In the genomic region with DNA sequence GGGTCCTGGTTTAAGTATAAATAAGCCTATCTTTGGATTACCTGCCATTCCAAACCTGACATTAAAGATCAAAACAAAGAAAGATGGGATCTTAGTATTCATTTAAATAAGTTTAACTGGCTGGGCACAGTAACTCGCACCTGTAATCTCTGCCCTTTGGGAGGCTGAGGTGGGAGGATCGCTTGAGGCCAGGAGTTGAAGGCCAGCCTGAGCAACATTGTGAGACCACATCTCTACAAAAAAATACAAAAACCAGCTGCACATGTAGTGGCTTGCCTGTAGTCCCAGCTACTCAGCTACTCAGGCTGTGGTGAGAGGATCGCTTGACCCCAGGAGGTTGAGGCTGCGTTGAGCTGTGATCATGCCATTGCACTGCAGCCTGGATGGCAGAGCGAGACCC, we compare ENCODE assay signal across 19 cellular contexts.
A peak's percentile ranks its signal among the peaks of the same experiment; 100 is the strongest.
DNase-seq lines count a peak whose midpoint lies in the region; ATAC-seq and TF ChIP-seq lines count a peak whose summit lies in the region.
"Had no signal": no experiment of that assay in that cellular context is flagged by ENCODE, and none has a peak within 500 bp of the region (broad histone marks: within the 10 kb centered on the region; RNA-seq: fewer than 3 reads in every experiment).

No MANE protein-coding gene starts in this region.

- no peak for TF ChIP-seq POLR2A in erythroblast (IDR thresholded peaks at IDR 0.05; ENCODE audit: low read length)

- peaks cover 8% of the 10 kb centered on the region for H3K36me3 ChIP-seq in ACC112 (ENCODE audit: insufficient read depth, low read length)
- no peaks in the 10 kb centered on the region for H3K36me3 ChIP-seq in GM23338 (ENCODE audit: insufficient read depth)
- H3K36me3 ChIP-seq: BE2C, HAP-1 had no signal

- no peaks in the 10 kb centered on the region for H3K9me3 Mint-ChIP-seq in GM23338
- H3K9me3 Mint-ChIP-seq in chondrocyte (ENCODE audit: low read depth) = no peaks in the 10 kb centered on the region
- H3K9me3 Mint-ChIP-seq in activated CD4-positive, alpha-beta memory T cell treated with anti-CD3 and anti-CD28 coated beads, Interleukin-2, amount 10 ng/mL, durations not matched to agents 7 days and 5 days = no peaks in the 10 kb centered on the region
- H3K9me3 Mint-ChIP-seq: CD14-positive monocyte; CD4-positive, alpha-beta T cell; CD8-positive, alpha-beta memory T cell; HFFc6 had no signal

- H3K27ac ChIP-seq in ACC112 (ENCODE audit: low read depth, low read length) (peak overlapping the region; percentile 78; the same call in 1 of the 2 replicates), GM23338 (ENCODE audit: low read depth) (no peak overlapping the region)
- H3K27ac ChIP-seq: BLaER1 treated with 17β-estradiol and CSF1 and Interleukin-3, amounts not matched to agents 10 nM and 100 nM had no signal

- H3K27me3 Mint-ChIP-seq in GM23338 (ENCODE audit: insufficient read depth, low read depth, poor library complexity) = peaks cover 7% of the 10 kb centered on the region
- no peaks in the 10 kb centered on the region for H3K27me3 Mint-ChIP-seq in chondrocyte (ENCODE audit: low read depth)
- H3K27me3 Mint-ChIP-seq in activated CD4-positive, alpha-beta memory T cell treated with anti-CD3 and anti-CD28 coated beads, Interleukin-2, amount 10 ng/mL, durations not matched to agents 7 days and 5 days = no peaks in the 10 kb centered on the region
- H3K27me3 Mint-ChIP-seq: CD4-positive, alpha-beta T cell; CD8-positive, alpha-beta memory T cell had no signal

- POLR2A ChIA-PET in activated CD4-positive, alpha-beta memory T cell treated with anti-CD3 and anti-CD28 coated beads, Interleukin-2, amount 10 ng/mL, durations not matched to agents 7 days and 5 days (lab: Charles Lee) = no interaction called here

- H2AFZ ChIP-seq in ACC112 (ENCODE audit: low read length, unreplicated experiment) (no peak overlapping the region), GM23338 (no peak overlapping the region)

- no peaks in the 10 kb centered on the region for H3K27me3 ChIP-seq in ACC112 (ENCODE audit: insufficient read depth, low read length)
- no peaks in the 10 kb centered on the region for H3K27me3 ChIP-seq in GM23338 (ENCODE audit: insufficient read depth)
- H3K27me3 ChIP-seq: BE2C; BLaER1 treated with 17β-estradiol and CSF1 and Interleukin-3, amounts not matched to agents 10 nM and 100 nM had no signal

- no peak for ATAC-seq in GM23338

- no peak overlapping the region for H3K4me3 Mint-ChIP-seq in GM23338
- no peak overlapping the region for H3K4me3 Mint-ChIP-seq in chondrocyte (ENCODE audit: unreplicated experiment)
- H3K4me3 Mint-ChIP-seq in activated CD4-positive, alpha-beta memory T cell treated with anti-CD3 and anti-CD28 coated beads, Interleukin-2, amount 10 ng/mL, durations not matched to agents 7 days and 5 days = no peak overlapping the region
- H3K4me3 Mint-ChIP-seq: CD14-positive monocyte; CD4-positive, alpha-beta T cell; CD8-positive, alpha-beta memory T cell; HFFc6 had no signal

- no peaks in the 10 kb centered on the region for H3K9me2 ChIP-seq in GM23338 (ENCODE audit: insufficient read depth)

- H3K4me1 Mint-ChIP-seq in GM23338 = peaks cover 61% of the 10 kb centered on the region
- H3K4me1 Mint-ChIP-seq in chondrocyte (ENCODE audit: low read depth) = peaks cover 93% of the 10 kb centered on the region
- H3K4me1 Mint-ChIP-seq in activated CD4-positive, alpha-beta memory T cell treated with anti-CD3 and anti-CD28 coated beads, Interleukin-2, amount 10 ng/mL, durations not matched to agents 7 days and 5 days = peaks cover 8% of the 10 kb centered on the region

- H3K79me2 ChIP-seq in ACC112 (ENCODE audit: control insufficient read depth, insufficient read depth, low read length, unreplicated experiment) = peaks cover 97% of the 10 kb centered on the region
- peaks cover 80% of the 10 kb centered on the region for H3K79me2 ChIP-seq in GM23338 (replicated peaks; ENCODE audit: insufficient read depth)

- no peak for TF ChIP-seq CTCF in GM23338 (conservative IDR thresholded peaks at IDR 0.05; ENCODE audit: low read depth in 2 of 2)
- TF ChIP-seq CTCF in chondrocyte (IDR thresholded peaks at IDR 0.05) = no peak

- 0 out of 2 replicates have a peak overlapping the region, but pooled peaks have one; percentile 25 for H3K4me2 ChIP-seq in GM23338
- H3K4me2 ChIP-seq: BLaER1 treated with 17β-estradiol and CSF1 and Interleukin-3, amounts not matched to agents 10 nM and 100 nM had no signal

- no peak overlapping the region for H3K27ac Mint-ChIP-seq in GM23338
- H3K27ac Mint-ChIP-seq in chondrocyte (ENCODE audit: unreplicated experiment) = peak overlapping the region; percentile 57
- H3K27ac Mint-ChIP-seq in activated CD4-positive, alpha-beta memory T cell treated with anti-CD3 and anti-CD28 coated beads, Interleukin-2, amount 10 ng/mL, durations not matched to agents 7 days and 5 days = no peak overlapping the region
- H3K27ac Mint-ChIP-seq: CD4-positive, alpha-beta T cell; CD8-positive, alpha-beta memory T cell; HFFc6 had no signal

- H3K36me3 Mint-ChIP-seq in GM23338 (ENCODE audit: low read depth) (no peaks in the 10 kb centered on the region), chondrocyte (ENCODE audit: low read depth) (peaks cover 7% of the 10 kb centered on the region)
- peaks cover 1% of the 10 kb centered on the region for H3K36me3 Mint-ChIP-seq in activated CD4-positive, alpha-beta memory T cell treated with anti-CD3 and anti-CD28 coated beads, Interleukin-2, amount 10 ng/mL, durations not matched to agents 7 days and 5 days (ENCODE audit: low read depth)

- peaks cover 5% of the 10 kb centered on the region; the same call in 1 of the 2 replicates for H4K20me1 ChIP-seq in GM23338 (replicated peaks; ENCODE audit: insufficient read depth)

- no peak overlapping the region for H3K4me3 ChIP-seq in ACC112 (ENCODE audit: low read depth, low read length)
- H3K4me3 ChIP-seq in GM23338 = no peak overlapping the region
- H3K4me3 ChIP-seq: BLaER1 treated with 17β-estradiol and CSF1 and Interleukin-3, amounts not matched to agents 10 nM and 100 nM; HAP-1 had no signal

- peaks cover 80% of the 10 kb centered on the region for H3K4me1 ChIP-seq in ACC112 (ENCODE audit: control insufficient read depth, insufficient read depth, low read length, unreplicated experiment)
- peaks cover 65% of the 10 kb centered on the region for H3K4me1 ChIP-seq in GM23338 (ENCODE audit: insufficient read depth)
- H3K4me1 ChIP-seq: BE2C had no signal

- H3F3A ChIP-seq in GM23338 (replicated peaks; ENCODE audit: low read depth) = no peaks in the 10 kb centered on the region

- DNase-seq in GM23338 (ENCODE audit: low spot score) (no peak), chondrocyte (ENCODE audit: low spot score) (no peak), pons (ENCODE audit: low spot score) (no peak), erythroblast (lab: John Stamatoyannopoulos, UW) (no peak)
- DNase-seq in activated CD4-positive, alpha-beta memory T cell treated with anti-CD3 and anti-CD28 coated beads, Interleukin-2, amount 10 ng/mL, durations not matched to agents 7 days and 5 days = no peak
- DNase-seq: ACHN; AML-193; BE2C; CD4-positive, alpha-beta T cell; CD8-positive, alpha-beta memory T cell; DMS53; DMS79 treated with DMSO at 0.1 percent for 48 hours; GF-D8; GOT3; HFFc6 had no signal

- CTCF ChIA-PET in activated CD4-positive, alpha-beta memory T cell treated with anti-CD3 and anti-CD28 coated beads, Interleukin-2, amount 10 ng/mL, durations not matched to agents 7 days and 5 days (lab: Charles Lee) = no interaction called here

TF ChIP-seq in GM23338, 12 proteins besides CTCF, POLR2A, EP300 and RAD21 (continues in another document):
- TF ChIP-seq POLR2AphosphoS5 (IDR thresholded peaks at IDR 0.05; ENCODE audit: low read depth) (no peak), JUNB (IDR thresholded peaks at IDR 0.05; ENCODE audit: unreplicated experiment) (no peak), CREB1 (CRISPR knock-in tag; IDR thresholded peaks at IDR 0.05; ENCODE audit: low read depth) (no peak), ZNF114 (CRISPR knock-in tag; IDR thresholded peaks at IDR 0.05) (no peak), EZH2 (IDR thresholded peaks at IDR 0.05; ENCODE audit: low read depth, unreplicated experiment) (no peak), STAT1 (IDR thresholded peaks at IDR 0.05; ENCODE audit: unreplicated experiment) (no peak), REST (IDR thresholded peaks at IDR 0.05; ENCODE audit: unreplicated experiment) (no peak)
